Comparison of ENCODE assay signal across 14 cellular contexts in the genomic region with DNA sequence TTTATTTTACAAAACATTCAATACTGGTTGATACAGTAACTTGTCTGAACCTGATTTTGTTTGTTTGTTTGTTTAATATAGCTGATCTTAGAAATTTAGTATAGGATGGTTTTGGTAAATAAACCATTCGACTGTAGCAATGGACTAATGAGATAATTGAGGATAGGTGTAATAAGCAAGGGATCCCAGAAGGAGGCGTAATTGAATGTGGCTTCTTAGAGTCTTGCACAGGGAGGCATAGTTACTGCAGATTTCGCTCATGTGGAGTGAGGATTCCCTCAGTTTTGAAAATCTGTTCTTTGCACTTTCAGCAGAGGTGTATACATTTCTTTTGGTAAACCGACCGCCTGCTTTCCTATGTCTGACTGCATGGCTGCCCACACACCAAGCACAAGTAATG.
DNase-seq lines count a peak whose midpoint lies in the region; ATAC-seq and TF ChIP-seq lines count a peak whose summit lies in the region.
"Had no signal": no experiment of that assay in that cellular context is flagged by ENCODE, and none has a peak within 500 bp of the region (broad histone marks: within the 10 kb centered on the region; RNA-seq: fewer than 3 reads in every experiment).

No MANE protein-coding gene starts in this region.

- DNase-seq in RPMI7951 (ENCODE audit: low read depth): peak; percentile 10
- peak; percentile 57 for DNase-seq in kidney glomerular epithelial cell (lab: John Stamatoyannopoulos, UW)
- no peak for DNase-seq in hepatic stellate cell (ENCODE audit: low spot score)
- DNase-seq in body of pancreas: no peak
- DNase-seq in ureter (ENCODE audit: low spot score): no peak
- DNase-seq: activated CD4-positive, alpha-beta T cell treated with anti-CD3 and anti-CD28 coated beads, Interleukin-2, amount 50 U/mL, for 1 hour; DMS79; foreskin fibroblast; MM.1S; transverse colon had no signal

- peak; percentile 47 for TF ChIP-seq CTCF in C4-2B (conservative IDR thresholded peaks at IDR 0.05)
- TF ChIP-seq CTCF in body of pancreas (IDR thresholded peaks at IDR 0.05): no peak

- H3K9me3 ChIP-seq in body of pancreas: no peaks in the 10 kb centered on the region
- H3K9me3 ChIP-seq: right atrium auricular region, transverse colon had no signal

- WGBS in body of pancreas, 2 donors: 57 to 61% methylated on average over 5 of the region's 5 CpGs

- TF ChIP-seq POLR2A in body of pancreas (IDR thresholded peaks at IDR 0.05): no peak

- no peaks in the 10 kb centered on the region for H3K36me3 ChIP-seq in body of pancreas (replicated peaks in 1 of 2; ENCODE audit: insufficient read depth in 1 of 2, low read depth in 2 of 2)
- H3K36me3 ChIP-seq: right atrium auricular region, transverse colon had no signal

- ATAC-seq in HG02798 (IDR thresholded peaks at IDR 0.05; ENCODE audit: poor library complexity, unreplicated experiment) (peak; percentile 34), body of pancreas (no peak), HG02642 (IDR thresholded peaks at IDR 0.05; ENCODE audit: poor library complexity, unreplicated experiment) (no peak)

- H3K4me1 ChIP-seq in body of pancreas: no peaks in the 10 kb centered on the region
- H3K4me1 ChIP-seq: right atrium auricular region, transverse colon had no signal

- H3K27ac ChIP-seq in C4-2B: no peak overlapping the region
- no peak overlapping the region for H3K27ac ChIP-seq in body of pancreas
- H3K27ac ChIP-seq: right atrium auricular region, transverse colon had no signal

- H3K4me3 ChIP-seq in body of pancreas: no peak overlapping the region
- H3K4me3 ChIP-seq: right atrium auricular region, transverse colon had no signal

- intact Hi-C loops in body of pancreas (cut with DNase I): no loop called here

- H3K27me3 ChIP-seq in body of pancreas: no peaks in the 10 kb centered on the region
- H3K27me3 ChIP-seq: right atrium auricular region, transverse colon had no signal

Comparison
In these comparisons a context has a peak if more than half of its experiments do, and no peak if none do; other contexts are left out.
1. DNase-seq: peak in RPMI7951 (single experiment) and kidney glomerular epithelial cell (single experiment); none in hepatic stellate cell (single experiment), body of pancreas (0 of 4) and ureter (single experiment).